ENCODE assay signal across 34 cellular contexts in the genomic region with DNA sequence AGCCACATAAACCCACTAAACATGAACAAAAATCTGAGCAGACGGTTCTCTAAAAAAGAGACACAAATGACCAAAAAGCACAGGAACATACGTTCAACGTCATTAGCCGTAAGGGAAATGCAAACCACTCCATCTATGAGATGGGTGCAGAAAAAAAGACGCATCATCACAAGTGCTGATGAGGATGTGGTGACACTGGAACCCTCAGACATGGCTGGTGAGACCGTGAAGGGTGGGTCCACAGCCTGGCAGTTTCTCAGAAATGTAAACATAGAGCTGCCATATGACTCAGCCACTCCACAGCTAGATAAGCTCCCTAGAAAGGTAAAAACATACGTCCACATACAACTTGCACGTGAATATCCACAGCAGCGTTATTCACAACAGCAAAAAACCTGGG. TPM values are rescaled to one million over a fixed set of nuclear protein-coding genes. Genes with fewer than 3 reads are reported as not detected.
"Had no signal": no experiment of that assay in that cellular context is flagged by ENCODE, and none has a peak within 500 bp of the region (broad histone marks: within the 10 kb centered on the region; RNA-seq: fewer than 3 reads in every experiment).

No MANE protein-coding gene starts in this region.

- H3K9ac ChIP-seq: SK-N-SH had no signal

- H3K4me1 ChIP-seq: Peyer's patch, SJSA1 had no signal

- H3K9me3 Mint-ChIP-seq: activated CD4-positive, alpha-beta T cell treated with anti-CD3 and anti-CD28 coated beads, Interleukin-2, amount 10 ng/mL, durations not matched to agents 7 days and 5 days; activated naive CD4-positive, alpha-beta T cell treated with anti-CD3 and anti-CD28 coated beads, Interleukin-2, amount 50 U/mL, for 24 hours; activated T-cell treated with anti-CD3 and anti-CD28 coated beads, Interleukin-2, amount 50 U/mL, for 24 hours; T-helper 1 cell treated with Interleukin-12 subunit alpha and Interleukin-12 subunit beta and Interleukin-4 antibody, amounts not matched to agents 30 μg/mL and 1 μg/mL, for 36 hours had no signal

- H3K36me3 Mint-ChIP-seq: activated naive CD4-positive, alpha-beta T cell treated with anti-CD3 and anti-CD28 coated beads, Interleukin-2, amount 50 U/mL, for 24 hours; brain had no signal

- H3K4me2 ChIP-seq: SK-N-SH had no signal

- H3K27me3 Mint-ChIP-seq: brain had no signal

- H3K36me3 ChIP-seq: Peyer's patch, SJSA1 had no signal

- H3K27me3 ChIP-seq: Peyer's patch had no signal

- H3K4me3 Mint-ChIP-seq: activated CD4-positive, alpha-beta T cell treated with anti-CD3 and anti-CD28 coated beads for 36 hours; activated CD4-positive, alpha-beta T cell treated with anti-CD3 and anti-CD28 coated beads, Interleukin-2, amount 10 ng/mL, durations not matched to agents 7 days and 5 days; activated naive CD4-positive, alpha-beta T cell treated with anti-CD3 and anti-CD28 coated beads, Interleukin-2, amount 50 U/mL, for 24 hours; activated T-cell treated with anti-CD3 and anti-CD28 coated beads, Interleukin-2, amount 50 U/mL, for 24 hours; brain; T-helper 1 cell treated with Interleukin-12 subunit alpha and Interleukin-12 subunit beta and Interleukin-4 antibody, amounts not matched to agents 30 μg/mL and 1 μg/mL, for 36 hours; T-helper 2 cell treated with Interferon-gamma antibody and Interleukin-4, amounts not matched to agents 5 μg/mL and 100 μg/mL, for 36 hours had no signal

- H3K27ac ChIP-seq: Peyer's patch, SJSA1 had no signal

- H3K9me3 ChIP-seq: Peyer's patch, SK-N-SH had no signal

- DNase-seq: activated CD4-positive, alpha-beta T cell treated with anti-CD3 and anti-CD28 coated beads for 36 hours; activated CD4-positive, alpha-beta T cell treated with anti-CD3 and anti-CD28 coated beads, Interleukin-2, amount 10 ng/mL, durations not matched to agents 7 days and 5 days; activated CD4-positive, alpha-beta T cell treated with anti-CD3 and anti-CD28 coated beads, Interleukin-2, amount 50 U/mL, for 48 hours; activated gamma-delta T cell; activated naive CD4-positive, alpha-beta T cell treated with Interleukin-2 at 50 U/mL for 16 hours; activated T-cell treated with anti-CD3 and anti-CD28 coated beads, Interleukin-2, amount 50 U/mL, for 24 hours; anterior cingulate cortex; central memory CD4-positive, alpha-beta T cell; NCI-H1092 treated with DMSO at 0.1 percent for 48 hours; NCI-H1417; NCI-H146; NCI-H187; NCI-H2029 treated with DMSO at 0.1 percent for 48 hours; NCI-H2107; NCI-H2171; NCI-H510A; NCI-H526; NCI-H748 treated with DMSO at 0.1 percent for 48 hours; NK-92 treated with Interleukin-12 subunit alpha and Interleukin-12 subunit beta, amount 100 ng/mL, for 24 hours; PC-3; Peyer's patch; RPMI8226; SHP77 treated with DMSO at 0.1 percent for 48 hours; SK-N-SH had no signal

- H3K4me3 ChIP-seq: Peyer's patch, SJSA1 had no signal

- H3K27ac Mint-ChIP-seq: activated CD4-positive, alpha-beta T cell treated with anti-CD3 and anti-CD28 coated beads for 36 hours; activated CD4-positive, alpha-beta T cell treated with anti-CD3 and anti-CD28 coated beads, Interleukin-2, amount 10 ng/mL, durations not matched to agents 7 days and 5 days; activated naive CD4-positive, alpha-beta T cell treated with anti-CD3 and anti-CD28 coated beads, Interleukin-2, amount 50 U/mL, for 24 hours; activated T-cell treated with anti-CD3 and anti-CD28 coated beads, Interleukin-2, amount 50 U/mL, for 24 hours; activated T-helper 2 cell treated with anti-CD3 and anti-CD28 coated beads, Interferon-gamma antibody, Interleukin-2, Interleukin-4, amounts not matched to agents 10 μg/mL and 5 μg/mL and 100 μg/mL, durations not matched to agents 14 hours and 24 hours and 36 hours; brain; T-helper 1 cell treated with Interleukin-12 subunit alpha and Interleukin-12 subunit beta and Interleukin-4 antibody, amounts not matched to agents 30 μg/mL and 1 μg/mL, for 36 hours; T-helper 2 cell treated with Interferon-gamma antibody and Interleukin-4, amounts not matched to agents 5 μg/mL and 100 μg/mL, for 36 hours had no signal

- FAIRE-seq: bronchial epithelial cell, TTC549 had no signal

- ATAC-seq: activated CD4-positive, alpha-beta T cell treated with anti-CD3 and anti-CD28 coated beads for 36 hours; activated CD4-positive, CD25-positive, alpha-beta regulatory T cell treated with anti-CD3 and anti-CD28 coated beads, Interleukin-2, amount 50 U/mL, for 24 hours; PC-3 had no signal

RNA-seq across cellular contexts. Expression of gene PCSK6, which starts 23.3 kb away (rescaled TPM):
- total RNA-seq: M059J had no signal
